In genomic region chr9:93574900-93575705, GRCh38 we compare ENCODE assay signal across 8 cellular contexts. TPM values are rescaled to one million over a fixed set of nuclear protein-coding genes. Genes with fewer than 3 reads are reported as not detected.
DNase-seq lines count a peak whose midpoint lies in the region; ATAC-seq and TF ChIP-seq lines count a peak whose summit lies in the region.

No MANE protein-coding gene starts in this region.

- ATAC-seq in GM21367 (IDR thresholded peaks at IDR 0.05; ENCODE audit: unreplicated experiment) = peak; percentile 3
- no peak for ATAC-seq in gastrocnemius medialis
- no peak for ATAC-seq in HG02852 (IDR thresholded peaks at IDR 0.05; ENCODE audit: unreplicated experiment)
- ATAC-seq in GM18867 (IDR thresholded peaks at IDR 0.05; ENCODE audit: unreplicated experiment) = no peak

- CTCF ChIA-PET in activated CD4-positive, alpha-beta memory T cell treated with anti-CD3 and anti-CD28 coated beads, Interleukin-2, amount 10 ng/mL, durations not matched to agents 7 days and 5 days (lab: Charles Lee) = interaction anchor here (1.0 to 1.5 kb wide), 2 partner anchors 9 to 121 kb away, joined by 3 to 11 read pairs; partner anchors contain the start of gene FAM120AOS

- H3K4me3 Mint-ChIP-seq in activated CD4-positive, alpha-beta memory T cell treated with anti-CD3 and anti-CD28 coated beads, Interleukin-2, amount 10 ng/mL, durations not matched to agents 7 days and 5 days = peak overlapping the region; percentile 78

- H3K27me3 ChIP-seq in left ventricle myocardium inferior (ENCODE audit: low read depth) (no peaks in the 10 kb centered on the region), gastrocnemius medialis (no peaks in the 10 kb centered on the region)

- POLR2A ChIA-PET in activated CD4-positive, alpha-beta memory T cell treated with anti-CD3 and anti-CD28 coated beads, Interleukin-2, amount 10 ng/mL, durations not matched to agents 7 days and 5 days (lab: Charles Lee) = interaction anchor here (0.5 to 4.1 kb wide), 4 partner anchors 9 to 122 kb away, joined by 3 to 45 read pairs (median 3); partner anchors contain the start of gene FAM120AOS

- H3K36me3 ChIP-seq in left ventricle myocardium inferior = no peaks in the 10 kb centered on the region
- H3K36me3 ChIP-seq in gastrocnemius medialis = no peaks in the 10 kb centered on the region

- H3K9me3 Mint-ChIP-seq in activated CD4-positive, alpha-beta memory T cell treated with anti-CD3 and anti-CD28 coated beads, Interleukin-2, amount 10 ng/mL, durations not matched to agents 7 days and 5 days = peaks cover 9% of the 10 kb centered on the region

- DNase-seq in activated CD4-positive, alpha-beta memory T cell treated with anti-CD3 and anti-CD28 coated beads, Interleukin-2, amount 10 ng/mL, durations not matched to agents 7 days and 5 days = no peak
- no peak for DNase-seq in left ventricle myocardium inferior
- DNase-seq in gastrocnemius medialis = no peak
- DNase-seq in activated CD4-positive, CD25-positive, alpha-beta regulatory T cell treated with anti-CD3 and anti-CD28 coated beads, Interleukin-2, amount 50 U/mL, for 72 hours = no peak
- DNase-seq in NCI-H1930 (lab: John Stamatoyannopoulos, UW) = no peak

- no peaks in the 10 kb centered on the region for H3K27me3 Mint-ChIP-seq in activated CD4-positive, alpha-beta memory T cell treated with anti-CD3 and anti-CD28 coated beads, Interleukin-2, amount 10 ng/mL, durations not matched to agents 7 days and 5 days

- H3K4me3 ChIP-seq in left ventricle myocardium inferior (peak overlapping the region; percentile 89), gastrocnemius medialis (peak overlapping the region; percentile 71 to 80 (median 76))

- in situ Hi-C loops in gastrocnemius medialis (cut with MboI; ENCODE audit: low sequenced_read_pairs in 4 of 4) = loop anchor here (25.0 kb wide), 3 partner anchors 113 to 413 kb away; partner anchors contain the start of genes FAM120A (in 1 of the 4) and FAM120AOS (in 1 of the 4)

- intact Hi-C loops in left ventricle myocardium inferior (cut with micrococcal nuclease) (no loop called here), gastrocnemius medialis (cut with DNase I; ENCODE audit: low total_unique reads) (no loop called here)

- H3K27ac ChIP-seq in left ventricle myocardium inferior (replicated peaks) (peak overlapping the region; percentile 94), gastrocnemius medialis (peak overlapping the region; percentile 84 to 89 (median 86))

- H3K9me3 ChIP-seq in left ventricle myocardium inferior (replicated peaks) = peaks cover 8% of the 10 kb centered on the region
- H3K9me3 ChIP-seq in gastrocnemius medialis = no peaks in the 10 kb centered on the region

- peak overlapping the region; percentile 90 for H3K27ac Mint-ChIP-seq in activated CD4-positive, alpha-beta memory T cell treated with anti-CD3 and anti-CD28 coated beads, Interleukin-2, amount 10 ng/mL, durations not matched to agents 7 days and 5 days

- H3K4me1 Mint-ChIP-seq in activated CD4-positive, alpha-beta memory T cell treated with anti-CD3 and anti-CD28 coated beads, Interleukin-2, amount 10 ng/mL, durations not matched to agents 7 days and 5 days = peaks cover 29% of the 10 kb centered on the region

- H3K36me3 Mint-ChIP-seq in activated CD4-positive, alpha-beta memory T cell treated with anti-CD3 and anti-CD28 coated beads, Interleukin-2, amount 10 ng/mL, durations not matched to agents 7 days and 5 days (ENCODE audit: low read depth) = peaks cover 13% of the 10 kb centered on the region

- H3K4me1 ChIP-seq in left ventricle myocardium inferior = peaks cover 53% of the 10 kb centered on the region
- H3K4me1 ChIP-seq in gastrocnemius medialis = peaks cover 30 to 33% of the 10 kb centered on the region in 2 donors

- no peak for TF ChIP-seq POLR2A in gastrocnemius medialis (IDR thresholded peaks at IDR 0.05)

- TF ChIP-seq CTCF in left ventricle myocardium inferior (IDR thresholded peaks at IDR 0.05; ENCODE audit: borderline replicate concordance) (no peak), gastrocnemius medialis (IDR thresholded peaks at IDR 0.05 in 4 of 5, conservative IDR thresholded peaks at IDR 0.05 in 1 of 5) (no peak)

RNA-seq across cellular contexts. Expression of gene PHF2, which starts 1.3 kb away (rescaled TPM):
- 10 to 100 TPM; 25.5 to 26.8 TPM for total RNA-seq in activated CD4-positive, alpha-beta memory T cell treated with anti-CD3 and anti-CD28 coated beads, Interleukin-2, amount 10 ng/mL, durations not matched to agents 7 days and 5 days
- total RNA-seq in left ventricle myocardium inferior (27.4 TPM), gastrocnemius medialis (10 to 100 TPM; 18.8 to 24.3 (median 21.9) TPM)
